8 cellular contexts compared by ENCODE assay signal in the genomic region with DNA sequence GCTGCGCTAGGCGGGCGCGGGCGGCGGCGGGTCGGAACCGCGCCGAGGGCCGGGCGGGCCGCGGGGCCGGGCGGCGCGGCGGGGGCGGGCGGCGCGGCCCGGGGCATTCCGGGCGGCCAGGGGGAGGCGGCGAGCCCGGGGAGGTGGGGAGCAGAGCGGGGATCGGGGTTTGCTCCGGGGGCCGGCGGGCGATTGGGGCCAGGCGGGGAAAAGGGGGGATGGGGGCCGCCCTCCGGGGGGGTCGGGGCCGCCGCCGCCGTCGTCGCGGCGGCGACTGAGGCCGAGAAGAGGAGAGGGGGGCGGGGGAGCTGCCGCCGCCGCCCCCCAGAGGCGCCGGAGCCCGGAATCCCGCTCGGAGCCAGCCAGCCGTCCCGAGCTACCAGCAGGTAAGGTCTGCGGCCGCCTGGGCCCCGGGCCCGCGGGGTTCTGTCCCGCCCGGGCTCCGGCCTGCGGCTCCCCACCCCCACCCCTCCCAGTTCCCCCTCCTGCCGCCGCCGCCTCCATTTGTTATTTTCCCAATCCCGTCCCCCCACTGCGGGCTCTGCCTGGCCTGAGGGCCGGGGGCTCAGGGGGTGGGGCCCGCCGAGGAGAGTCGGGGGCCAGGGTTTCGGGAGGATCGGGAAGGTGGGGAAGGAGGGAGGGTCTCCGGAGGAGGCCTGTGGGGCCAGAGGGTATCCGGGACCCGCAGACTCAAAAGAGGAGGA. TPM values are rescaled to one million over a fixed set of nuclear protein-coding genes. Genes with fewer than 3 reads are reported as not detected.
A peak's percentile ranks its signal among the peaks of the same experiment; 100 is the strongest.
DNase-seq lines count a peak whose midpoint lies in the region; ATAC-seq, FAIRE-seq and TF ChIP-seq lines count a peak whose summit lies in the region.

No MANE protein-coding gene starts in this region.

- WGBS in body of pancreas, 2 donors: 1% methylated on average over 10 to 37 of the region's 84 CpGs
- 1% methylated on average over 23 to 56 of the region's 84 CpGs for WGBS in testis, 2 donors

- TF ChIP-seq POLR2A in body of pancreas (IDR thresholded peaks at IDR 0.05) (no peak), testis (IDR thresholded peaks at IDR 0.05) (no peak)

- H3K36me3 ChIP-seq in body of pancreas (replicated peaks in 1 of 2; ENCODE audit: insufficient read depth in 1 of 2, low read depth in 2 of 2) (no peaks in the 10 kb centered on the region), testis (ENCODE audit: low read depth, missing control alignments) (no peaks in the 10 kb centered on the region)

- ATAC-seq in body of pancreas: peak; percentile 9
- ATAC-seq in HG02870 (IDR thresholded peaks at IDR 0.05; ENCODE audit: unreplicated experiment): no peak

- FAIRE-seq in D721Med (lab: Jason Lieb, UNC): no peak

- peak overlapping the region; percentile 91 for H3K4me3 ChIP-seq in HFF-Myc (replicated peaks; ENCODE audit: low read depth, low read length)
- peak overlapping the region; percentile 50 to 77 for H3K4me3 ChIP-seq in body of pancreas
- peak overlapping the region; percentile 70 to 87 for H3K4me3 ChIP-seq in testis

- H3K4me1 ChIP-seq in body of pancreas (peaks cover 58% of the 10 kb centered on the region), testis (peaks cover 45% of the 10 kb centered on the region)

- H3K27me3 ChIP-seq in body of pancreas: no peaks in the 10 kb centered on the region
- H3K27me3 ChIP-seq in testis: no peaks in the 10 kb centered on the region

- intact Hi-C loops in body of pancreas (cut with DNase I): no loop called here
- intact Hi-C loops in testis (cut with DNase I; ENCODE audit: low total_unique reads): no loop called here

- TF ChIP-seq CTCF in 22Rv1 (IDR thresholded peaks at IDR 0.05): no peak
- TF ChIP-seq CTCF in HFF-Myc (IDR thresholded peaks at IDR 0.05; ENCODE audit: low read depth, low read length, missing control alignments): no peak
- no peak for TF ChIP-seq CTCF in body of pancreas (IDR thresholded peaks at IDR 0.05)
- TF ChIP-seq CTCF in testis (IDR thresholded peaks at IDR 0.05): no peak
- no peak for TF ChIP-seq CTCF in D721Med (IDR thresholded peaks at IDR 0.05; ENCODE audit: insufficient read depth, missing control alignments)

- H3K27ac ChIP-seq in 22Rv1: peak overlapping the region; percentile 100
- peak overlapping the region; percentile 87 to 93 (median 90) for H3K27ac ChIP-seq in body of pancreas
- H3K27ac ChIP-seq in testis: peak overlapping the region; percentile 90 to 98

- DNase-seq in HFF-Myc (ENCODE audit: extremely low read depth, low read depth) (no peak), body of pancreas (peak in 2 of 4 donors; percentile 40 to 51), left kidney (ENCODE audit: low read depth, low spot score) (peak; percentile 58), testis (no peak), D721Med (ENCODE audit: insufficient read length, low spot score) (no peak), HCEC 1CT (no peak)

- H3K9me3 ChIP-seq in body of pancreas: no peaks in the 10 kb centered on the region
- H3K9me3 ChIP-seq in testis: no peaks in the 10 kb centered on the region

RNA-seq across cellular contexts. Expression of gene ATN1, which starts 0.4 kb away (rescaled TPM):
- total RNA-seq in body of pancreas: 10 to 100 TPM; 36.1 to 86.7 TPM
- total RNA-seq in testis: 10 to 100 TPM; 63.4 to 73.2 TPM
- polyA plus RNA-seq in testis (ENCODE audit: insufficient read depth, low read depth, low replicate concordance): 40.5 TPM

RNA-seq across cellular contexts. Expression of gene ENO2, which starts 13.8 kb away (rescaled TPM):
- total RNA-seq in body of pancreas (10 to 100 TPM in 1 of 2 donors, 1 to 10 TPM in 1; 4.4 to 11.9 TPM), testis (1 to 10 TPM; 8.8 to 8.9 TPM)
- 14.3 TPM for polyA plus RNA-seq in testis (ENCODE audit: insufficient read depth, low read depth, low replicate concordance)

RNA-seq across cellular contexts. Expression of gene RNU7-1, which starts 15.5 kb away (rescaled TPM):
- total RNA-seq in body of pancreas (not detected), testis (not detected)
- polyA plus RNA-seq in testis (ENCODE audit: insufficient read depth, low read depth, low replicate concordance): not detected

RNA-seq across cellular contexts. Expression of gene C12orf57, which starts 15.7 kb away (rescaled TPM):
- total RNA-seq in body of pancreas: 100 to 1,000 TPM; 219 to 302 TPM
- total RNA-seq in testis: 100 to 1,000 TPM; 143 to 236 TPM
- polyA plus RNA-seq in testis (ENCODE audit: insufficient read depth, low read depth, low replicate concordance): 141 TPM

RNA-seq across cellular contexts. Expression of gene PTPN6, which starts 23.0 kb away (rescaled TPM):
- total RNA-seq in body of pancreas (10 to 100 TPM; 18.4 to 19.4 TPM), testis (1 to 10 TPM; 3.7 to 9.1 TPM)
- 19.1 TPM for polyA plus RNA-seq in testis (ENCODE audit: insufficient read depth, low read depth, low replicate concordance)
